28 cellular contexts compared by ENCODE assay signal in the genomic region with DNA sequence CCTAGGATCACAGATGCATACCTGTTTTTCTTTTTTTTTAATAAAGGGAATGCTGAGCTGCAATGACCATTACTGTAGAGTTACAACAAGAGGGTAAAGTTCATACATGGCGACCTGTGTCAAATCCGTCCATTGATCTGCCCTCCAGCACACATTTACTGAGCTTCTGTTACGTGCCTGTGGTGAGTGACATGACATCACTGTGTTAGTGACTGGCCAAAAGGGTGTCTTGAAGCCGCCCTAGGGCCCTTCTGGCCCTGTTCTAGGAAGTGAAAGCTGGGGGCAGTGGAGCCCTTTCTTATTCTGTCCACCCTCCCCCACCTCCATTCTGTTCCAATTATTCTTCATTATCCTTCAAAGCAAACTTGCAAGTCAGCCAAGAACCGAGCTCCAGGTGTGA.
DNase-seq lines count a peak whose midpoint lies in the region; ATAC-seq, FAIRE-seq and TF ChIP-seq lines count a peak whose summit lies in the region.
"Had no signal": no experiment of that assay in that cellular context is flagged by ENCODE, and none has a peak within 500 bp of the region (broad histone marks: within the 10 kb centered on the region; RNA-seq: fewer than 3 reads in every experiment).

No MANE protein-coding gene starts in this region.

- H3K36me3 Mint-ChIP-seq in GM23338 (ENCODE audit: low read depth): no peaks in the 10 kb centered on the region
- H3K36me3 Mint-ChIP-seq in natural killer cell: no peaks in the 10 kb centered on the region
- H3K36me3 Mint-ChIP-seq: activated naive CD8-positive, alpha-beta T cell; CD8-positive, alpha-beta T cell had no signal

- TF ChIP-seq POLR2A in HepG2 (IDR thresholded peaks at IDR 0.05; ENCODE audit: insufficient read depth in 1 of 2, low read depth in 2 of 2, low read length in 2 of 2): no peak

- no TSS peak for BruUV-seq in HepG2 (replicated peaks; lab: Mats Ljungman, UMichigan)

- POLR2A ChIA-PET in HepG2 (lab: Yijun Ruan, JAX): no interaction called here

- ATAC-seq in GM23338: peak; percentile 17; the same call in 2 of the 3 replicates
- ATAC-seq in HepG2: peak; percentile 58
- no peak for ATAC-seq in natural killer cell
- ATAC-seq: activated CD4-positive, alpha-beta T cell treated with anti-CD3 and anti-CD28 coated beads for 36 hours; activated CD8-positive, alpha-beta T cell treated with anti-CD3 and anti-CD28 coated beads, Interleukin-2, amount 10 ng/mL, durations not matched to agents 7 days and 5 days; CD8-positive, alpha-beta T cell; foreskin keratinocyte had no signal

- H3K36me3 ChIP-seq in GM23338 (ENCODE audit: insufficient read depth) (peaks cover 5% of the 10 kb centered on the region; the same call in 1 of the 2 replicates), HepG2 (replicated peaks in 1 of 2; ENCODE audit: control insufficient read depth in 1 of 2, insufficient read depth in 2 of 2, low read length in 2 of 2) (no peaks in the 10 kb centered on the region)
- H3K36me3 ChIP-seq: cardiac muscle cell, MG63, tibial nerve had no signal

- no peak overlapping the region for H2AFZ ChIP-seq in GM23338
- H2AFZ ChIP-seq in HepG2 (ENCODE audit: low read length): no peak overlapping the region
- H2AFZ ChIP-seq: parathyroid adenoma had no signal

- H3K9me2 ChIP-seq in GM23338 (ENCODE audit: insufficient read depth): no peaks in the 10 kb centered on the region; the same call in 1 of the 2 replicates

- H4K20me1 ChIP-seq in GM23338 (replicated peaks; ENCODE audit: insufficient read depth) (no peaks in the 10 kb centered on the region), HepG2 (ENCODE audit: insufficient read depth, low read length) (no peaks in the 10 kb centered on the region)

- no peak overlapping the region for H3K4me3 Mint-ChIP-seq in GM23338
- H3K4me3 Mint-ChIP-seq in natural killer cell: no peak overlapping the region
- H3K4me3 Mint-ChIP-seq: activated CD4-positive, alpha-beta T cell treated with anti-CD3 and anti-CD28 coated beads for 36 hours; activated CD8-positive, alpha-beta T cell treated with anti-CD3 and anti-CD28 coated beads, Interleukin-2, amount 10 ng/mL, durations not matched to agents 7 days and 5 days; activated naive CD8-positive, alpha-beta T cell; CD8-positive, alpha-beta T cell; neural crest cell had no signal

- H3K27ac Mint-ChIP-seq in GM23338: no peak overlapping the region
- no peak overlapping the region for H3K27ac Mint-ChIP-seq in natural killer cell
- H3K27ac Mint-ChIP-seq: activated CD4-positive, alpha-beta T cell treated with anti-CD3 and anti-CD28 coated beads for 36 hours; activated CD8-positive, alpha-beta T cell treated with anti-CD3 and anti-CD28 coated beads, Interleukin-2, amount 10 ng/mL, durations not matched to agents 7 days and 5 days; activated naive CD8-positive, alpha-beta T cell; activated T-helper 2 cell treated with anti-CD3 and anti-CD28 coated beads, Interferon-gamma antibody, Interleukin-2, Interleukin-4, amounts not matched to agents 10 μg/mL and 5 μg/mL and 100 μg/mL, durations not matched to agents 14 hours and 24 hours and 36 hours; CD8-positive, alpha-beta T cell had no signal

- intact Hi-C loops in HepG2 (cut with micrococcal nuclease; ENCODE audit: unreplicated experiment) (no loop called here), natural killer cell (cut with micrococcal nuclease) (no loop called here)

- no peak overlapping the region for H3K9ac ChIP-seq in HepG2 (ENCODE audit: insufficient read depth, low read depth, low read length)
- H3K9ac ChIP-seq: parathyroid adenoma had no signal

- H3K79me2 ChIP-seq in GM23338 (replicated peaks; ENCODE audit: insufficient read depth) (no peaks in the 10 kb centered on the region), HepG2 (ENCODE audit: insufficient read depth, low read length) (no peaks in the 10 kb centered on the region)
- H3K79me2 ChIP-seq: parathyroid adenoma had no signal

- CTCF ChIA-PET in HepG2 (lab: Yijun Ruan, JAX; ENCODE audit: low intra/inter-chr PET ratio, low total read pairs): no interaction called here

- no peaks in the 10 kb centered on the region for H3K9me3 Mint-ChIP-seq in GM23338
- H3K9me3 Mint-ChIP-seq in natural killer cell: no peaks in the 10 kb centered on the region
- H3K9me3 Mint-ChIP-seq: activated T-helper 2 cell treated with anti-CD3 and anti-CD28 coated beads, Interferon-gamma antibody, Interleukin-2, Interleukin-4, amounts not matched to agents 10 μg/mL and 5 μg/mL and 100 μg/mL, durations not matched to agents 14 hours and 24 hours and 36 hours; CD8-positive, alpha-beta T cell; neural crest cell had no signal

- TF ChIP-seq EP300 in HepG2 (IDR thresholded peaks at IDR 0.05; ENCODE audit: low read depth in 2 of 2, low read length in 2 of 2) (no peak), HepG2 (CRISPR knock-in tag; IDR thresholded peaks at IDR 0.05; ENCODE audit: borderline replicate concordance) (no peak)

- H3K27ac ChIP-seq in GM23338 (ENCODE audit: low read depth) (no peak overlapping the region), HepG2 (ENCODE audit: extremely low read length, insufficient read depth, low read length) (no peak overlapping the region)
- H3K27ac ChIP-seq: cardiac muscle cell, coronary artery, foreskin keratinocyte, parathyroid adenoma, tibial nerve had no signal

- in situ Hi-C loops in HepG2 (cut with HindIII; ENCODE audit: extremely low pct_ligation_motif_present, low pct_unique_long_range_greater_than_20kb): no loop called here

- no peak for TF ChIP-seq RAD21 in HepG2 (CRISPR knock-in tag; IDR thresholded peaks at IDR 0.05)

- H3K27me3 Mint-ChIP-seq in GM23338 (ENCODE audit: insufficient read depth, low read depth, poor library complexity): peaks cover 18% of the 10 kb centered on the region
- peaks cover 28 to 43% of the 10 kb centered on the region in 2 donors for H3K27me3 Mint-ChIP-seq in natural killer cell (ENCODE audit: low read depth in 2 of 2)

- H3K9me3 ChIP-seq in HepG2 (ENCODE audit: low read length): no peaks in the 10 kb centered on the region
- H3K9me3 ChIP-seq: MG63, tibial nerve had no signal

- peaks cover 49% of the 10 kb centered on the region for H3K4me1 Mint-ChIP-seq in GM23338
- H3K4me1 Mint-ChIP-seq in natural killer cell: peaks cover 4% of the 10 kb centered on the region in 2 donors
- H3K4me1 Mint-ChIP-seq: activated CD4-positive, alpha-beta T cell treated with anti-CD3 and anti-CD28 coated beads for 36 hours had no signal

- DNase-seq in NCI-H2081 (lab: John Stamatoyannopoulos, UW) (peak; percentile 24 to 41), NCI-H2081 treated with DMSO at 0.1 percent for 48 hours (lab: John Stamatoyannopoulos, UW) (no peak), GM23338 (ENCODE audit: low spot score) (no peak), NOMO-1 treated with dmso at 0.1 percent for 144 hours (lab: John Stamatoyannopoulos, UW; ENCODE audit: unreplicated experiment) (peak; percentile 41), HepG2 (ENCODE audit: low spot score) (peak; percentile 43), NCI-H2107 (lab: John Stamatoyannopoulos, UW) (no peak), GM19239 (ENCODE audit: insufficient read length, low spot score) (no peak), natural killer cell (no peak)
- DNase-seq: activated CD4-positive, alpha-beta T cell treated with anti-CD3 and anti-CD28 coated beads for 36 hours; activated CD8-positive, alpha-beta T cell treated with anti-CD3 and anti-CD28 coated beads, Interleukin-2, amount 10 ng/mL, durations not matched to agents 7 days and 5 days; aorta; CD8-positive, alpha-beta T cell; DMS153; foreskin keratinocyte; MG63; NCI-H187; NCI-H526; OCI-M1; stimulated activated CD4-positive, alpha-beta T cell treated with anti-CD3 and anti-CD28 coated beads, Interleukin-1b, Interleukin-23, amount 100 ng/mL, for 48 hours had no signal

- no peaks in the 10 kb centered on the region for H3F3A ChIP-seq in GM23338 (replicated peaks; ENCODE audit: low read depth)

- H3K4me2 ChIP-seq in GM23338 (no peak overlapping the region), HepG2 (ENCODE audit: low read depth, low read length) (peak overlapping the region; percentile 49)
- H3K4me2 ChIP-seq: smooth muscle cell had no signal

- H3K27me3 ChIP-seq in GM23338 (ENCODE audit: insufficient read depth): no peaks in the 10 kb centered on the region
- H3K27me3 ChIP-seq in HepG2 (ENCODE audit: control insufficient read depth in 1 of 2, insufficient read depth in 2 of 2, low read length in 2 of 2): no peaks in the 10 kb centered on the region
- H3K27me3 ChIP-seq: cardiac muscle cell, MG63 had no signal

- H3K4me3 ChIP-seq in GM23338 (no peak overlapping the region), HepG2 (replicated peaks in 1 of 3; ENCODE audit: insufficient read depth in 1 of 3, low read depth in 2 of 3, low read length in 3 of 3) (no peak overlapping the region)
- H3K4me3 ChIP-seq: cardiac muscle cell, coronary artery, MG63, smooth muscle cell, tibial nerve had no signal

- no peak for FAIRE-seq in HepG2 (lab: Jason Lieb, UNC)
- no peak for FAIRE-seq in GM19239 (lab: Jason Lieb, UNC)
- FAIRE-seq: A204.1 had no signal

- 5% methylated on average over 5 of the region's 5 CpGs for WGBS in HepG2 (ENCODE audit: low lambda C conversion rate)

- TF ChIP-seq CTCF in GM23338 (conservative IDR thresholded peaks at IDR 0.05; ENCODE audit: low read depth in 2 of 2) (no peak), HepG2 (CRISPR knock-in tag; IDR thresholded peaks at IDR 0.05) (no peak), natural killer cell (IDR thresholded peaks at IDR 0.05) (no peak)

- H3K4me1 ChIP-seq in GM23338 (ENCODE audit: insufficient read depth): peaks cover 39% of the 10 kb centered on the region
- H3K4me1 ChIP-seq in HepG2 (ENCODE audit: insufficient read depth, low read length): peaks cover 58% of the 10 kb centered on the region
- H3K4me1 ChIP-seq: foreskin keratinocyte, parathyroid adenoma, tibial nerve had no signal

TF ChIP-seq in GM23338, 12 proteins besides CTCF, POLR2A, EP300 and RAD21 (continues in another document):
- TF ChIP-seq JUNB (IDR thresholded peaks at IDR 0.05; ENCODE audit: unreplicated experiment) (no peak), POLR2AphosphoS5 (IDR thresholded peaks at IDR 0.05; ENCODE audit: low read depth) (no peak)

TF ChIP-seq in HepG2, 621 proteins besides CTCF, POLR2A, EP300 and RAD21 (continues in another document):
- TF ChIP-seq RARA (CRISPR knock-in tag; IDR thresholded peaks at IDR 0.05) (peak; percentile 29; the same call in 1 of the 2 replicates), ZNF644 (CRISPR knock-in tag; IDR thresholded peaks at IDR 0.05; ENCODE audit: low read depth) (0 out of 2 replicates have a peak, but pooled peaks have one; percentile 23), MAFF (IDR thresholded peaks at IDR 0.05; ENCODE audit: low read depth, low read length) (no peak), SAP130 (CRISPR knock-in tag; IDR thresholded peaks at IDR 0.05; ENCODE audit: low read depth) (no peak)

Comparison
In these comparisons a context has a peak if more than half of its experiments do, and no peak if none do; other contexts are left out.
1. DNase-seq: peak in NCI-H2081 (2 of 2), NOMO-1 treated with dmso at 0.1 percent for 144 hours (single experiment) and HepG2 (single experiment); none in NCI-H2081 treated with DMSO at 0.1 percent for 48 hours (single experiment), GM23338 (single experiment), NCI-H2107 (single experiment), GM19239 (single experiment) and natural killer cell (single experiment).
2. ATAC-seq: peak in GM23338 (single experiment) and HepG2 (single experiment); none in natural killer cell (0 of 3).